In genomic region chr17:48571826-48572417, GRCh38 we compare ENCODE assay signal across 22 cellular contexts. TPM values are rescaled to one million over a fixed set of nuclear protein-coding genes. Genes with fewer than 3 reads are reported as not detected.
DNase-seq lines count a peak whose midpoint lies in the region; ATAC-seq and TF ChIP-seq lines count a peak whose summit lies in the region.
"Had no signal": no experiment of that assay in that cellular context is flagged by ENCODE, and none has a peak within 500 bp of the region (broad histone marks: within the 10 kb centered on the region; RNA-seq: fewer than 3 reads in every experiment).

No MANE protein-coding gene starts in this region.

- DNase-seq in AG04449 (ENCODE audit: low read depth, low spot score) (no peak), sigmoid colon (no peak), NCI-H1436 treated with DMSO at 0.1 percent for 48 hours (lab: John Stamatoyannopoulos, UW) (no peak)
- DNase-seq in naive thymus-derived CD8-positive, alpha-beta T cell: no peak
- DNase-seq: activated effector memory CD4-positive, alpha-beta T cell treated with anti-CD3 and anti-CD28 coated beads, Interleukin-2, amount 50 U/mL, for 16 hours; dorsolateral prefrontal cortex; EL; Karpas-422; NCI-H1694; NCI-H446 treated with DMSO at 0.1 percent for 48 hours; stimulated activated naive CD4-positive, alpha-beta T cell treated with Interleukin-2 at 50 U/mL for 16 hours had no signal

- TF ChIP-seq POLR2A in gastroesophageal sphincter (IDR thresholded peaks at IDR 0.05) (no peak), sigmoid colon (IDR thresholded peaks at IDR 0.05) (no peak)

- H3K4me1 ChIP-seq in gastroesophageal sphincter (peaks cover 24 to 100% (median 33%) of the 10 kb centered on the region in 3 donors), sigmoid colon (peaks cover 0 to 98% (median 96%) of the 10 kb centered on the region in 4 donors)

- intact Hi-C loops in sigmoid colon (cut with DNase I): no loop called here

- H3K36me3 ChIP-seq in gastroesophageal sphincter (no peaks in the 10 kb centered on the region), sigmoid colon (no peaks in the 10 kb centered on the region)
- H3K36me3 ChIP-seq: neutrophil had no signal

- H3K4me3 Mint-ChIP-seq in naive thymus-derived CD8-positive, alpha-beta T cell: no peak overlapping the region
- H3K4me3 Mint-ChIP-seq: WTC11 had no signal

- H3K9me3 ChIP-seq in gastroesophageal sphincter (no peaks in the 10 kb centered on the region), sigmoid colon (no peaks in the 10 kb centered on the region)
- H3K9me3 ChIP-seq: A549, neutrophil had no signal

- TF ChIP-seq CTCF in AG04449 (IDR thresholded peaks at IDR 0.05; ENCODE audit: insufficient read depth, low read length, missing control alignments) (no peak), gastroesophageal sphincter (IDR thresholded peaks at IDR 0.05) (no peak), sigmoid colon (IDR thresholded peaks at IDR 0.05) (no peak)

- H3K27me3 ChIP-seq in gastroesophageal sphincter (no peaks in the 10 kb centered on the region), sigmoid colon (no peaks in the 10 kb centered on the region)

- H3K9me3 Mint-ChIP-seq in naive thymus-derived CD8-positive, alpha-beta T cell: no peaks in the 10 kb centered on the region
- H3K9me3 Mint-ChIP-seq: WTC11 had no signal

- 53 to 62% (median 59%) methylated on average over 1 of the region's 1 CpG for WGBS in adipose tissue, 3 donors
- WGBS in gastroesophageal sphincter (ENCODE audit: low coverage in 1 of 2), 2 donors: 12% methylated on average over 1 of the region's 1 CpG; no CpG with 5 or more reads in 1 of the 2 donors
- 66 to 78% methylated on average over 1 of the region's 1 CpG for WGBS in sigmoid colon, 2 donors

- peaks cover 5 to 31% (median 9%) of the 10 kb centered on the region in 4 donors for H3K4me1 Mint-ChIP-seq in naive thymus-derived CD8-positive, alpha-beta T cell

- no peak overlapping the region for H3K27ac Mint-ChIP-seq in naive thymus-derived CD8-positive, alpha-beta T cell
- H3K27ac Mint-ChIP-seq: WTC11 had no signal

- TF ChIP-seq EP300 in gastroesophageal sphincter (IDR thresholded peaks at IDR 0.05) (no peak), sigmoid colon (IDR thresholded peaks at IDR 0.05) (no peak)

- ATAC-seq in gastroesophageal sphincter (no peak), GM21447 (IDR thresholded peaks at IDR 0.05; ENCODE audit: unreplicated experiment) (no peak), GM18861 (IDR thresholded peaks at IDR 0.05; ENCODE audit: unreplicated experiment) (no peak)
- ATAC-seq in naive thymus-derived CD8-positive, alpha-beta T cell: no peak
- ATAC-seq: A549, GM12878 had no signal

- H3K27me3 Mint-ChIP-seq in naive thymus-derived CD8-positive, alpha-beta T cell: peaks cover 9 to 22% (median 17%) of the 10 kb centered on the region in 5 donors

- CTCF ChIA-PET in AG04449 (lab: Yijun Ruan, JAX): interaction anchor here (1.1 kb wide), 1 partner anchor 12 kb away, joined by 3 read pairs; no protein-coding TSS in a partner anchor

- POLR2A ChIA-PET in AG04449 (lab: Yijun Ruan, JAX): no interaction called here
- POLR2A ChIA-PET in naive thymus-derived CD8-positive, alpha-beta T cell (lab: Charles Lee): no interaction called here

- H3K4me3 ChIP-seq in AG04449 (ENCODE audit: low read depth, low read length): peak overlapping the region; percentile 54
- peak overlapping the region; percentile 27 to 81 for H3K4me3 ChIP-seq in gastroesophageal sphincter
- peak overlapping the region in 3 of 4 donors; percentile 36 to 84 (median 40) for H3K4me3 ChIP-seq in sigmoid colon
- H3K4me3 ChIP-seq: A549, dorsolateral prefrontal cortex, GM12878, lung had no signal

- H3K27ac ChIP-seq in adipose tissue (ENCODE audit: low read depth, low read length) (peak overlapping the region; percentile 32), gastroesophageal sphincter (peak overlapping the region; percentile 97 to 98 (median 97)), sigmoid colon (peak overlapping the region; percentile 94 to 99 (median 96))
- H3K27ac ChIP-seq: A549, dorsolateral prefrontal cortex, neutrophil had no signal

- H3K36me3 Mint-ChIP-seq in naive thymus-derived CD8-positive, alpha-beta T cell: peaks cover 0 to 3% (median 0%) of the 10 kb centered on the region in 3 donors
- H3K36me3 Mint-ChIP-seq: WTC11 had no signal

RNA-seq across cellular contexts. Expression of gene HOXB4, which starts 6.2 kb away (rescaled TPM):
- polyA plus RNA-seq in adipose tissue (1 to 10 TPM; 1.1 to 5.4 (median 3.6) TPM), sigmoid colon (1 to 10 TPM in 2 of 3 donors, under 1 TPM in 1; 0.23 to 2.7 (median 1.2) TPM)
- total RNA-seq in gastroesophageal sphincter (10 to 100 TPM in 1 of 4 donors, 1 to 10 TPM in 3; 3.0 to 12.9 (median 6.9) TPM), sigmoid colon (1 to 10 TPM; 4.6 to 8.3 (median 5.4) TPM)
- total RNA-seq in naive thymus-derived CD8-positive, alpha-beta T cell: 1 to 10 TPM; 1.8 to 2.3 TPM
- under 1 TPM in 2 of 3 donors, not detected in 1; 0.06 TPM for polyA plus RNA-seq in naive thymus-derived CD8-positive, alpha-beta T cell

RNA-seq across cellular contexts. Expression of gene HOXB3, which starts 18.1 kb away (rescaled TPM):
- polyA plus RNA-seq in adipose tissue: 10 to 100 TPM in 1 of 3 donors, 1 to 10 TPM in 2; 2.6 to 10.2 (median 9.6) TPM
- total RNA-seq in gastroesophageal sphincter: 10 to 100 TPM; 11.4 to 48.7 (median 24.2) TPM
- 10 to 100 TPM; 25.3 to 64.3 (median 30.1) TPM for total RNA-seq in sigmoid colon
- 10 to 100 TPM in 2 of 3 donors, 1 to 10 TPM in 1; 6.2 to 16.7 (median 10.2) TPM for polyA plus RNA-seq in sigmoid colon
- 1 to 10 TPM; 7.2 to 8.1 TPM for total RNA-seq in naive thymus-derived CD8-positive, alpha-beta T cell
- polyA plus RNA-seq in naive thymus-derived CD8-positive, alpha-beta T cell: under 1 TPM in 1 of 3 donors, not detected in 2; 0.19 TPM

RNA-seq across cellular contexts. Expression of gene HOXB5, which starts 21.7 kb away (rescaled TPM):
- polyA plus RNA-seq in adipose tissue: 1 to 10 TPM in 2 of 3 donors, under 1 TPM in 1; 0.59 to 3.9 (median 2.2) TPM
- total RNA-seq in gastroesophageal sphincter: 1 to 10 TPM in 3 of 4 donors, under 1 TPM in 1; 0.27 to 2.7 (median 1.4) TPM
- total RNA-seq in sigmoid colon: 1 to 10 TPM; 1.5 to 2.5 (median 2.1) TPM
- polyA plus RNA-seq in sigmoid colon: 10 to 100 TPM in 1 of 3 donors, 1 to 10 TPM in 2; 3.2 to 13.9 (median 4.2) TPM
- not detected for total RNA-seq in naive thymus-derived CD8-positive, alpha-beta T cell
- not detected for polyA plus RNA-seq in naive thymus-derived CD8-positive, alpha-beta T cell
- total RNA-seq: activated CD8-positive, alpha-beta memory T cell treated with anti-CD3 and anti-CD28 coated beads for 36 hours; GM12878; skeletal muscle tissue; WTC11 had no signal
- polyA plus RNA-seq: GM12878 had no signal

RNA-seq across cellular contexts. Expression of gene HOXB2, which starts 27.0 kb away (rescaled TPM):
- polyA plus RNA-seq in adipose tissue: 10 to 100 TPM in 2 of 3 donors, 1 to 10 TPM in 1; 5.0 to 33.9 (median 24.3) TPM
- 10 to 100 TPM; 28.7 to 65.2 (median 38.8) TPM for total RNA-seq in gastroesophageal sphincter
- total RNA-seq in sigmoid colon: 10 to 100 TPM; 44.9 to 86.1 (median 63.6) TPM
- polyA plus RNA-seq in sigmoid colon: 1 to 10 TPM; 1.6 to 7.8 (median 3.0) TPM
- 10 to 100 TPM; 31.9 to 32.4 TPM for total RNA-seq in naive thymus-derived CD8-positive, alpha-beta T cell
- 10 to 100 TPM in 1 of 3 donors, 1 to 10 TPM in 2; 7.6 to 16.4 (median 8.2) TPM for polyA plus RNA-seq in naive thymus-derived CD8-positive, alpha-beta T cell

RNA-seq across cellular contexts. Expression of gene HOXB6, which starts 32.9 kb away (rescaled TPM):
- polyA plus RNA-seq in adipose tissue: 10 to 100 TPM in 2 of 3 donors, 1 to 10 TPM in 1; 1.8 to 14.7 (median 10.4) TPM
- 10 to 100 TPM in 1 of 4 donors, 1 to 10 TPM in 3; 4.9 to 40.1 (median 5.1) TPM for total RNA-seq in gastroesophageal sphincter
- 10 to 100 TPM in 3 of 4 donors, 1 to 10 TPM in 1; 6.7 to 10.5 (median 10.3) TPM for total RNA-seq in sigmoid colon
- 10 to 100 TPM in 2 of 3 donors, 1 to 10 TPM in 1; 6.0 to 28.5 (median 10.2) TPM for polyA plus RNA-seq in sigmoid colon
- not detected for total RNA-seq in naive thymus-derived CD8-positive, alpha-beta T cell
- not detected for polyA plus RNA-seq in naive thymus-derived CD8-positive, alpha-beta T cell
- total RNA-seq: skeletal muscle tissue, WTC11 had no signal

Comparison
In these comparisons a context has a peak if more than half of its experiments do, and no peak if none do; other contexts are left out.
1. H3K27ac ChIP-seq: peak in every context shown above with its lines; median percentile 97 in gastroesophageal sphincter; 96 in sigmoid colon; 32 in adipose tissue.